Comparison of ENCODE assay signal across 17 cellular contexts in genomic region chr16:49453983-49454382, GRCh38.
A peak's percentile ranks its signal among the peaks of the same experiment; 100 is the strongest.
DNase-seq lines count a peak whose midpoint lies in the region; ATAC-seq, FAIRE-seq and TF ChIP-seq lines count a peak whose summit lies in the region.
"Had no signal": no experiment of that assay in that cellular context is flagged by ENCODE, and none has a peak within 500 bp of the region (broad histone marks: within the 10 kb centered on the region; RNA-seq: fewer than 3 reads in every experiment).

No MANE protein-coding gene starts in this region.

- no peak overlapping the region for H2BK5ac ChIP-seq in IMR-90 (ENCODE audit: low read depth, low read length, poor library complexity, severe bottlenecking)

- in situ Hi-C loops in IMR-90 (cut with MboI; ENCODE audit: low sequenced_read_pairs), result no loop called here
- in situ Hi-C loops in GM12878 (cut with MboI), result no loop called here

- H3K23ac ChIP-seq in IMR-90 (ENCODE audit: low read depth, low read length), result no peak overlapping the region

- TF ChIP-seq EP300 in GM12878 (IDR thresholded peaks at IDR 0.05; ENCODE audit: borderline replicate concordance in 1 of 2, control insufficient read depth in 1 of 2, low read depth in 2 of 2, low read length in 2 of 2), result no peak

- H3K36me3 Mint-ChIP-seq in GM23338 (ENCODE audit: low read depth), result no peaks in the 10 kb centered on the region
- no peaks in the 10 kb centered on the region for H3K36me3 Mint-ChIP-seq in natural killer cell treated with Interleukin-12 subunit alpha and Interleukin-12 subunit beta and Interleukin-15 and Interleukin-18, amount 100 ng/mL, for 72 hours
- H3K36me3 Mint-ChIP-seq: CD4-positive, CD25-positive, alpha-beta regulatory T cell had no signal

- WGBS in IMR-90 (ENCODE audit: extremely low coverage in 2 of 2, insufficient read length in 1 of 2), 2 experiments, result no CpG with 5 or more reads among the region's 5 CpGs
- WGBS in GM12878 (ENCODE audit: insufficient coverage, insufficient replicate concordance, low lambda C conversion rate, missing lambda C conversion rate), result 77% methylated on average over 5 of the region's 5 CpGs

- no peaks in the 10 kb centered on the region for H3K79me1 ChIP-seq in IMR-90 (ENCODE audit: low read depth in 1 of 2, low read length in 2 of 2)

- RAD21 ChIA-PET in GM12878 (lab: Charles Lee; ENCODE audit: unreplicated experiment), result no interaction called here

- no peak overlapping the region for H4K5ac ChIP-seq in IMR-90 (ENCODE audit: low read depth, low read length)

- TF ChIP-seq CTCF in GM23338 (conservative IDR thresholded peaks at IDR 0.05; ENCODE audit: low read depth in 2 of 2) (no peak), IMR-90 (conservative IDR thresholded peaks at IDR 0.05; ENCODE audit: low read depth, low read length) (no peak), GM12878 (IDR thresholded peaks at IDR 0.05 in 2 of 3, conservative IDR thresholded peaks at IDR 0.05 in 1 of 3; ENCODE audit: control insufficient read depth in 2 of 3, extremely low read depth in 1 of 3, insufficient read depth in 1 of 3, low read depth in 3 of 3, low read length in 3 of 3) (no peak)

- no peak for DNase-seq in GM23338 (ENCODE audit: low spot score)
- no peak for DNase-seq in IMR-90
- DNase-seq in GM12878 (ENCODE audit: low read depth, low spot score), result no peak
- DNase-seq in pons (ENCODE audit: low spot score), result peak; percentile 5
- DNase-seq in activated CD4-positive, alpha-beta T cell treated with anti-CD3 and anti-CD28 coated beads, Interleukin-2, amount 50 U/mL, for 4 hours, result no peak
- DNase-seq in activated CD4-positive, alpha-beta T cell treated with anti-CD3 and anti-CD28 coated beads for 4 hours, result no peak
- no peak for DNase-seq in LoVo (ENCODE audit: low spot score)
- no peak for DNase-seq in natural killer cell treated with Interleukin-12 subunit alpha and Interleukin-12 subunit beta and Interleukin-15 and Interleukin-18, amount 100 ng/mL, for 72 hours (ENCODE audit: low spot score)
- DNase-seq: Calu3; CD4-positive, CD25-positive, alpha-beta regulatory T cell; KG1; NCI-H1092 treated with DMSO at 0.1 percent for 48 hours; NCI-H1694; NCI-H2227 treated with DMSO at 0.1 percent for 48 hours; SHP77 had no signal

- no peak overlapping the region for H3K4me2 ChIP-seq in GM23338
- no peak overlapping the region for H3K4me2 ChIP-seq in IMR-90 (ENCODE audit: low read depth, low read length)
- H3K4me2 ChIP-seq in GM12878 (ENCODE audit: control insufficient read depth, insufficient read depth), result no peak overlapping the region

- H3K36me3 ChIP-seq in GM23338 (ENCODE audit: insufficient read depth) (no peaks in the 10 kb centered on the region), IMR-90 (ENCODE audit: control insufficient read depth, insufficient read depth, low read length) (no peaks in the 10 kb centered on the region), GM12878 (ENCODE audit: control insufficient read depth in 2 of 2, insufficient read depth in 2 of 2, low read length in 1 of 2) (no peaks in the 10 kb centered on the region)

- TF ChIP-seq POLR2A in IMR-90 (IDR thresholded peaks at IDR 0.05; ENCODE audit: low read depth, low read length) (no peak), GM12878 (IDR thresholded peaks at IDR 0.05; ENCODE audit: low read depth, low read length) (no peak)

- no peak overlapping the region for H3K4me3 Mint-ChIP-seq in GM23338
- H3K4me3 Mint-ChIP-seq in natural killer cell treated with Interleukin-12 subunit alpha and Interleukin-12 subunit beta and Interleukin-15 and Interleukin-18, amount 100 ng/mL, for 72 hours, result no peak overlapping the region
- H3K4me3 Mint-ChIP-seq: B cell had no signal

- H3K9me1 ChIP-seq in IMR-90 (ENCODE audit: insufficient read depth, low read length), result no peaks in the 10 kb centered on the region

- H3K4me1 ChIP-seq in GM23338 (ENCODE audit: insufficient read depth), result peaks cover 14% of the 10 kb centered on the region; the same call in 1 of the 2 replicates
- no peaks in the 10 kb centered on the region for H3K4me1 ChIP-seq in IMR-90 (ENCODE audit: control insufficient read depth, insufficient read depth, low read length)
- H3K4me1 ChIP-seq in GM12878 (ENCODE audit: control insufficient read depth, insufficient read depth, low read length), result no peaks in the 10 kb centered on the region

- no peaks in the 10 kb centered on the region for H3K9me2 ChIP-seq in GM23338 (ENCODE audit: insufficient read depth)

- dilution Hi-C loops in IMR-90 (cut with HindIII; ENCODE audit: low sequenced_read_pairs, unreplicated experiment), result no loop called here

- H3K56ac ChIP-seq in IMR-90 (ENCODE audit: extremely low read depth, insufficient read depth, low read length), result no peak overlapping the region

- H4K20me1 ChIP-seq in GM23338 (replicated peaks; ENCODE audit: insufficient read depth), result no peaks in the 10 kb centered on the region
- H4K20me1 ChIP-seq in IMR-90 (ENCODE audit: insufficient read depth, low read length), result no peaks in the 10 kb centered on the region
- no peaks in the 10 kb centered on the region for H4K20me1 ChIP-seq in GM12878 (ENCODE audit: control insufficient read depth, insufficient read depth)

- H3K79me2 ChIP-seq in GM23338 (replicated peaks; ENCODE audit: insufficient read depth) (no peaks in the 10 kb centered on the region), GM12878 (ENCODE audit: control insufficient read depth, insufficient read depth, low read length) (no peaks in the 10 kb centered on the region)

- intact Hi-C loops in IMR-90 (cut with micrococcal nuclease), result no loop called here
- intact Hi-C loops in GM12878 (cut with micrococcal nuclease; ENCODE audit: unreplicated experiment), result no loop called here

- peaks cover 21% of the 10 kb centered on the region for H3K4me1 Mint-ChIP-seq in GM23338
- H3K4me1 Mint-ChIP-seq in natural killer cell treated with Interleukin-12 subunit alpha and Interleukin-12 subunit beta and Interleukin-15 and Interleukin-18, amount 100 ng/mL, for 72 hours (ENCODE audit: low read depth in 2 of 2), result no peaks in the 10 kb centered on the region
- H3K4me1 Mint-ChIP-seq: B cell; CD4-positive, CD25-positive, alpha-beta regulatory T cell had no signal

- H3K27me3 Mint-ChIP-seq in GM23338 (ENCODE audit: insufficient read depth, low read depth, poor library complexity), result peaks cover 5% of the 10 kb centered on the region
- peaks cover 15 to 20% of the 10 kb centered on the region in 2 donors for H3K27me3 Mint-ChIP-seq in natural killer cell treated with Interleukin-12 subunit alpha and Interleukin-12 subunit beta and Interleukin-15 and Interleukin-18, amount 100 ng/mL, for 72 hours

- H3K9ac ChIP-seq in IMR-90 (ENCODE audit: low read depth, low read length) (no peak overlapping the region), GM12878 (ENCODE audit: control insufficient read depth, insufficient read depth, low read length) (no peak overlapping the region)

- no peak overlapping the region for H3K27ac Mint-ChIP-seq in GM23338
- H3K27ac Mint-ChIP-seq in natural killer cell treated with Interleukin-12 subunit alpha and Interleukin-12 subunit beta and Interleukin-15 and Interleukin-18, amount 100 ng/mL, for 72 hours, result no peak overlapping the region
- H3K27ac Mint-ChIP-seq: B cell; CD4-positive, CD25-positive, alpha-beta regulatory T cell had no signal

- H3K9me3 Mint-ChIP-seq in GM23338, result no peaks in the 10 kb centered on the region
- H3K9me3 Mint-ChIP-seq in natural killer cell treated with Interleukin-12 subunit alpha and Interleukin-12 subunit beta and Interleukin-15 and Interleukin-18, amount 100 ng/mL, for 72 hours, result no peaks in the 10 kb centered on the region
- H3K9me3 Mint-ChIP-seq: CD4-positive, CD25-positive, alpha-beta regulatory T cell had no signal

- no peak overlapping the region for H4K8ac ChIP-seq in IMR-90 (ENCODE audit: low read depth in 2 of 2, low read length in 2 of 2)

- no peaks in the 10 kb centered on the region for H3K9me3 ChIP-seq in IMR-90 (ENCODE audit: control insufficient read depth, insufficient read depth, low read length)
- no peaks in the 10 kb centered on the region for H3K9me3 ChIP-seq in GM12878 (replicated peaks; ENCODE audit: control insufficient read depth, insufficient read depth, low read length)

- CTCF ChIA-PET in IMR-90 (lab: Yijun Ruan, JAX) (no interaction called here), GM12878 (lab: Yijun Ruan, JAX) (no interaction called here)

- no peak overlapping the region for H2BK15ac ChIP-seq in IMR-90 (ENCODE audit: low read depth, low read length)

- H3K27me3 ChIP-seq in GM23338 (ENCODE audit: insufficient read depth), result no peaks in the 10 kb centered on the region
- H3K27me3 ChIP-seq in IMR-90 (ENCODE audit: control insufficient read depth, insufficient read depth, low read length), result no peaks in the 10 kb centered on the region
- no peaks in the 10 kb centered on the region for H3K27me3 ChIP-seq in GM12878 (replicated peaks in 1 of 2; ENCODE audit: control insufficient read depth in 2 of 2, insufficient read depth in 2 of 2, low read length in 1 of 2)

- H2AFZ ChIP-seq in GM23338 (peak overlapping the region; percentile 63; the same call in 1 of the 2 replicates), IMR-90 (replicated peaks; ENCODE audit: low read length, poor library complexity) (no peak overlapping the region), GM12878 (ENCODE audit: control insufficient read depth, low read depth, low read length) (no peak overlapping the region)

- no peak overlapping the region for H2AK9ac ChIP-seq in IMR-90 (replicated peaks; ENCODE audit: low read depth, low read length, poor library complexity)

- H3K27ac ChIP-seq in GM23338 (ENCODE audit: low read depth), result no peak overlapping the region
- no peak overlapping the region for H3K27ac ChIP-seq in IMR-90 (ENCODE audit: insufficient read depth, low read length)
- H3K27ac ChIP-seq in GM12878 (ENCODE audit: control insufficient read depth, insufficient read depth), result no peak overlapping the region

- no peak overlapping the region for H2BK120ac ChIP-seq in IMR-90 (ENCODE audit: low read depth, low read length)

- TF ChIP-seq RAD21 in IMR-90 (IDR thresholded peaks at IDR 0.05; ENCODE audit: low read length), result no peak
- no peak for TF ChIP-seq RAD21 in GM12878 (IDR thresholded peaks at IDR 0.05; ENCODE audit: insufficient read depth, low read depth, low read length)

- ATAC-seq in GM23338, result no peak
- ATAC-seq in IMR-90 (ENCODE audit: low read depth), result no peak
- ATAC-seq in GM12878, result no peak
- ATAC-seq in natural killer cell treated with Interleukin-12 subunit alpha and Interleukin-12 subunit beta and Interleukin-15 and Interleukin-18, amount 100 ng/mL, for 72 hours, result no peak

- H3K4me3 ChIP-seq in GM23338 (no peak overlapping the region), IMR-90 (ENCODE audit: insufficient read depth, low read depth, low read length) (no peak overlapping the region), GM12878 (no peak overlapping the region)

- no peak overlapping the region for H3K4ac ChIP-seq in IMR-90 (ENCODE audit: low read depth, low read length)

- H2AK5ac ChIP-seq in IMR-90 (ENCODE audit: low read depth, low read length), result no peak overlapping the region

- no TSS peak for BruUV-seq in IMR-90 (replicated peaks; lab: Mats Ljungman, UMichigan)
- no TSS peak for BruUV-seq in GM12878 (replicated peaks; lab: Mats Ljungman, UMichigan)

- no peaks in the 10 kb centered on the region for H3F3A ChIP-seq in GM23338 (replicated peaks; ENCODE audit: low read depth)

- H4K91ac ChIP-seq in IMR-90 (ENCODE audit: insufficient read depth, low read depth, low read length), result no peak overlapping the region

- H3K18ac ChIP-seq in IMR-90 (ENCODE audit: low read depth, low read length), result no peak overlapping the region

- SMC1A ChIA-PET in GM12878 (lab: Charles Lee; ENCODE audit: uncharacterized antibody, unreplicated experiment), result no interaction called here

- H2BK20ac ChIP-seq in IMR-90 (ENCODE audit: low read depth, low read length), result no peak overlapping the region

- POLR2A ChIA-PET in IMR-90 (lab: Charles Lee; ENCODE audit: unreplicated experiment), result no interaction called here
- POLR2A ChIA-PET in GM12878 (lab: Charles Lee), result no interaction called here

- FAIRE-seq in GM12878 (lab: Jason Lieb, UNC), result no peak
- FAIRE-seq: RCC 7860 had no signal

- H3K14ac ChIP-seq in IMR-90 (replicated peaks; ENCODE audit: low read depth, low read length), result no peak overlapping the region
